In the genomic region with DNA sequence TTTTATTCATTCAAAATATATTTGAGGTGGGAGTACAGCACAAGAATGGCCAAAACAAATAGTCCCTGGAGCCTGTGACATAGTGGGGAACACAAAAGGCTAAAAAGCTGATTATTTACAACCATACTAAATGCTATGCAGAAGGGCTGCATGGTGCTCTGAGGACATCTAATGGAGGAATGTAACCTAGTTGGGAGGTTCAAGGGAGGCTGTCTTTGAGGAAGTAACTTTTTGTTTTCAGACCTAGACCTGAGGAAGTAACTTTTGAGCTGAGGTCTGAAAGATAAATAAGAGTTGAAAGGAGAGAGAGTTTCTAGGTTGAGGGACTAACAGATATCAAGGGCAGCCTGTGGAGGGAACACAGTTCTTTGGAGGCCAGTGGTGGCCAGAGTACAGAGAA, we compare ENCODE assay signal across 8 cellular contexts. TPM values are rescaled to one million over a fixed set of nuclear protein-coding genes. Genes with fewer than 3 reads are reported as not detected.
DNase-seq lines count a peak whose midpoint lies in the region; ATAC-seq and TF ChIP-seq lines count a peak whose summit lies in the region.

No MANE protein-coding gene starts in this region.

- H3K9me3 Mint-ChIP-seq in chondrocyte (ENCODE audit: low read depth) (no peaks in the 10 kb centered on the region), glutamatergic neuron (ENCODE audit: unreplicated experiment) (no peaks in the 10 kb centered on the region)

- H3K4me3 Mint-ChIP-seq in chondrocyte (ENCODE audit: unreplicated experiment), result no peak overlapping the region
- no peak overlapping the region for H3K4me3 Mint-ChIP-seq in glutamatergic neuron (ENCODE audit: unreplicated experiment)

- peaks cover 24% of the 10 kb centered on the region for H3K4me1 ChIP-seq in lower lobe of right lung

- H3K9me3 ChIP-seq in lower lobe of right lung, result no peaks in the 10 kb centered on the region

- no peaks in the 10 kb centered on the region for H3K27me3 ChIP-seq in lower lobe of right lung (ENCODE audit: low read depth)

- TF ChIP-seq CTCF in chondrocyte (IDR thresholded peaks at IDR 0.05) (peak; percentile 90), lower lobe of right lung (IDR thresholded peaks at IDR 0.05) (peak; percentile 64), glutamatergic neuron (IDR thresholded peaks at IDR 0.05; ENCODE audit: partially characterized antibody, unreplicated experiment) (no peak)

- peaks cover 28% of the 10 kb centered on the region for H3K4me1 Mint-ChIP-seq in chondrocyte (ENCODE audit: low read depth)
- peaks cover 2% of the 10 kb centered on the region for H3K4me1 Mint-ChIP-seq in glutamatergic neuron (ENCODE audit: low read depth, unreplicated experiment)

- H3K36me3 Mint-ChIP-seq in chondrocyte (ENCODE audit: low read depth) (peaks cover 3% of the 10 kb centered on the region), glutamatergic neuron (ENCODE audit: unreplicated experiment) (no peaks in the 10 kb centered on the region)

- H3K36me3 ChIP-seq in lower lobe of right lung, result peaks cover 7% of the 10 kb centered on the region

- ATAC-seq in activated CD4-positive, CD25-positive, alpha-beta regulatory T cell treated with anti-CD3 and anti-CD28 coated beads, Interleukin-2, amount 50 U/mL, for 24 hours, result peak; percentile 67 to 73
- ATAC-seq in GM19452 (IDR thresholded peaks at IDR 0.05; ENCODE audit: unreplicated experiment) (peak; percentile 74), HG03457 (IDR thresholded peaks at IDR 0.05; ENCODE audit: unreplicated experiment) (peak; percentile 56), lower lobe of right lung (peak; percentile 57 to 76)

- no peak overlapping the region for H3K27ac Mint-ChIP-seq in chondrocyte (ENCODE audit: unreplicated experiment)
- H3K27ac Mint-ChIP-seq in glutamatergic neuron (ENCODE audit: unreplicated experiment), result no peak overlapping the region

- no peak overlapping the region for H3K27ac ChIP-seq in lower lobe of right lung

- H3K27me3 Mint-ChIP-seq in chondrocyte (ENCODE audit: low read depth), result no peaks in the 10 kb centered on the region
- H3K27me3 Mint-ChIP-seq in glutamatergic neuron (ENCODE audit: unreplicated experiment), result peaks cover 2% of the 10 kb centered on the region

- intact Hi-C loops in lower lobe of right lung (cut with DNase I), result loop anchor here (10.0 kb wide), 1 partner anchor 97 kb away; no protein-coding TSS in a partner anchor

- H3K4me3 ChIP-seq in lower lobe of right lung, result no peak overlapping the region

- DNase-seq in activated CD4-positive, CD25-positive, alpha-beta regulatory T cell treated with anti-CD3 and anti-CD28 coated beads, Interleukin-2, amount 50 U/mL, for 72 hours, result no peak
- DNase-seq in RPMI8226, result peak; percentile 76
- DNase-seq in chondrocyte (ENCODE audit: low spot score), result no peak
- DNase-seq in lower lobe of right lung, result no peak
- DNase-seq in glutamatergic neuron, result no peak

RNA-seq across cellular contexts. Expression of gene RASA2, which starts 34.8 kb away (rescaled TPM):
- 8.5 to 9.2 TPM (median 9.2 TPM) in 3 replicates for total RNA-seq in chondrocyte
- total RNA-seq in lower lobe of right lung, result 21.5 TPM
- 13.2 TPM for total RNA-seq in glutamatergic neuron (ENCODE audit: unreplicated experiment)
